ENCODE assay signal across 1 cellular context in the genomic region with DNA sequence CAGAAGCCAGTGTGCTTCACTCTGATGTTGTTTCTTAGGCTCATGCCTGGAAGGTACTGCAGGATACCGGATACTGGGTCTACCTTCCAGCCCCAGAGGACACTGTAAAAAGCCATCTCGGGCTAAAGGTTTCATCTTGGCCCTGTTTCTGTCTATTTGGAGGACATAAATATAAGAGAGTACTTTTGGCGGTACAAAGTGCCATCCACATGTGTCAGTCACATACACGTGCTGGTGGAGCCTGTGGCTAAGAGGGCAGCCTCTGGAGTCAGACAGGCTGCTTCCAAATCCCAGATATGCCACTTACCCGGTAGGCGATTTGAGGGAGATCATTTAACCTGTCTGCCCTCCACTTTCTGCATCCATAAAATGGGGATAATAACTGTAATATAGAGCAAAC.
TF ChIP-seq lines count a peak whose summit lies in the region.

No MANE protein-coding gene starts in this region.

TF ChIP-seq in SK-N-SH treated with all-trans-retinoic acid at 6 μM for 48 hours, 23 proteins besides CTCF, POLR2A, EP300 and RAD21 (continued from another document):
- TF ChIP-seq, protein P1, sequence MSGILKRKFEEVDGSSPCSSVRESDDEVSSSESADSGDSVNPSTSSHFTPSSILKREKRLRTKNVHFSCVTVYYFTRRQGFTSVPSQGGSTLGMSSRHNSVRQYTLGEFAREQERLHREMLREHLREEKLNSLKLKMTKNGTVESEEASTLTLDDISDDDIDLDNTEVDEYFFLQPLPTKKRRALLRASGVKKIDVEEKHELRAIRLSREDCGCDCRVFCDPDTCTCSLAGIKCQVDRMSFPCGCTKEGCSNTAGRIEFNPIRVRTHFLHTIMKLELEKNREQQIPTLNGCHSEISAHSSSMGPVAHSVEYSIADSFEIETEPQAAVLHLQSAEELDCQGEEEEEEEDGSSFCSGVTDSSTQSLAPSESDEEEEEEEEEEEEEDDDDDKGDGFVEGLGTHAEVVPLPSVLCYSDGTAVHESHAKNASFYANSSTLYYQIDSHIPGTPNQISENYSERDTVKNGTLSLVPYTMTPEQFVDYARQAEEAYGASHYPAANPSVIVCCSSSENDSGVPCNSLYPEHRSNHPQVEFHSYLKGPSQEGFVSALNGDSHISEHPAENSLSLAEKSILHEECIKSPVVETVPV (CRISPR knock-in tag; IDR thresholded peaks at IDR 0.05), result no peak
- no peak for TF ChIP-seq ZFP30 (CRISPR knock-in tag; IDR thresholded peaks at IDR 0.05)
- no peak for TF ChIP-seq ZFP3 (CRISPR knock-in tag; IDR thresholded peaks at IDR 0.05)
- no peak for TF ChIP-seq OSR1 (CRISPR knock-in tag; IDR thresholded peaks at IDR 0.05)
- TF ChIP-seq ZNF70 (CRISPR knock-in tag; IDR thresholded peaks at IDR 0.05), result no peak
- no peak for TF ChIP-seq TSHZ2 (CRISPR knock-in tag; IDR thresholded peaks at IDR 0.05)
